ENCODE assay signal across 11 cellular contexts in genomic region chr20:58537831-58538230, GRCh38.
"Had no signal": no experiment of that assay in that cellular context is flagged by ENCODE, and none has a peak within 500 bp of the region (broad histone marks: within the 10 kb centered on the region; RNA-seq: fewer than 3 reads in every experiment).

No MANE protein-coding gene starts in this region.

- H3K4me1 ChIP-seq: HAP-1 had no signal

- H3K4me1 Mint-ChIP-seq: GM23338, H9 had no signal

- H3K4me2 ChIP-seq: GM23338 had no signal

- H3K27ac Mint-ChIP-seq: GM23338, H9, HFFc6 had no signal

- H3K36me3 ChIP-seq: HAP-1 had no signal

- H2AFZ ChIP-seq: GM23248, GM23338 had no signal

- FAIRE-seq: H1, H54 had no signal

- ATAC-seq: GM23338, HCT116 had no signal

- H3K9me3 ChIP-seq: HAP-1 had no signal

- H3K9ac ChIP-seq: GM23248 had no signal

- DNase-seq: GM23248, GOT3, H7, HCEC 1CT, HFFc6 had no signal

- H3K4me3 Mint-ChIP-seq: GM23338, H9, HFFc6 had no signal

- H3K4me3 ChIP-seq: GM23248, GM23338, HAP-1 had no signal
